Comparison of ENCODE assay signal across 14 cellular contexts in genomic region chr7:87144173-87144657, GRCh38. TPM values are rescaled to one million over a fixed set of nuclear protein-coding genes. Genes with fewer than 3 reads are reported as not detected.
A peak's percentile ranks its signal among the peaks of the same experiment; 100 is the strongest.
DNase-seq lines count a peak whose midpoint lies in the region; ATAC-seq and TF ChIP-seq lines count a peak whose summit lies in the region.
"Had no signal": no experiment of that assay in that cellular context is flagged by ENCODE, and none has a peak within 500 bp of the region (broad histone marks: within the 10 kb centered on the region; RNA-seq: fewer than 3 reads in every experiment).

No MANE protein-coding gene starts in this region.

- no peaks in the 10 kb centered on the region for H3K4me1 ChIP-seq in left lung

- DNase-seq in activated CD8-positive, alpha-beta T cell treated with anti-CD3 and anti-CD28 coated beads for 36 hours: no peak
- DNase-seq in left ventricle myocardium superior: no peak
- DNase-seq in left lung: no peak
- no peak for DNase-seq in retina
- no peak for DNase-seq in activated CD4-positive, alpha-beta memory T cell treated with anti-CD3 and anti-CD28 coated beads for 36 hours
- DNase-seq: NCI-H446 treated with DMSO at 0.1 percent for 48 hours, small intestine, T1000 had no signal

- H3K27me3 ChIP-seq in left lung: no peaks in the 10 kb centered on the region
- H3K27me3 ChIP-seq: suprapubic skin had no signal

- ATAC-seq in GM18508 (IDR thresholded peaks at IDR 0.05; ENCODE audit: insufficient read depth, unreplicated experiment) (peak; percentile 98), GM21360 (IDR thresholded peaks at IDR 0.05; ENCODE audit: unreplicated experiment) (peak; percentile 87), HG03095 (IDR thresholded peaks at IDR 0.05; ENCODE audit: unreplicated experiment) (peak; percentile 97), left ventricle myocardium superior (no peak), left lung (no peak)
- ATAC-seq in activated CD8-positive, alpha-beta T cell treated with anti-CD3 and anti-CD28 coated beads for 36 hours: peak; percentile 80

- no peak overlapping the region for H3K4me3 ChIP-seq in left lung
- H3K4me3 ChIP-seq: suprapubic skin had no signal

- POLR2A ChIA-PET in activated CD8-positive, alpha-beta T cell treated with anti-CD3 and anti-CD28 coated beads for 36 hours (lab: Charles Lee): interaction anchor here (1.4 kb wide), 1 partner anchor 76 kb away, joined by 3 read pairs; the partner anchor contains the start of gene TMEM243
- POLR2A ChIA-PET in activated CD4-positive, alpha-beta memory T cell treated with anti-CD3 and anti-CD28 coated beads for 36 hours (lab: Charles Lee): no interaction called here

- no peak overlapping the region for H3K4me3 Mint-ChIP-seq in activated CD8-positive, alpha-beta T cell treated with anti-CD3 and anti-CD28 coated beads for 36 hours
- no peak overlapping the region for H3K4me3 Mint-ChIP-seq in activated CD4-positive, alpha-beta memory T cell treated with anti-CD3 and anti-CD28 coated beads for 36 hours
- H3K4me3 Mint-ChIP-seq: activated naive CD8-positive, alpha-beta T cell had no signal

- H3K27me3 Mint-ChIP-seq in activated CD8-positive, alpha-beta T cell treated with anti-CD3 and anti-CD28 coated beads for 36 hours: peaks cover 3% of the 10 kb centered on the region
- peaks cover 5% of the 10 kb centered on the region for H3K27me3 Mint-ChIP-seq in activated CD4-positive, alpha-beta memory T cell treated with anti-CD3 and anti-CD28 coated beads for 36 hours

- H3K27ac ChIP-seq in left lung: no peak overlapping the region
- H3K27ac ChIP-seq: epithelial cell of prostate, suprapubic skin had no signal

- H3K4me1 Mint-ChIP-seq in activated CD8-positive, alpha-beta T cell treated with anti-CD3 and anti-CD28 coated beads for 36 hours (ENCODE audit: low read depth): no peaks in the 10 kb centered on the region
- no peaks in the 10 kb centered on the region for H3K4me1 Mint-ChIP-seq in activated CD4-positive, alpha-beta memory T cell treated with anti-CD3 and anti-CD28 coated beads for 36 hours (ENCODE audit: low read depth)

- CTCF ChIA-PET in activated CD8-positive, alpha-beta T cell treated with anti-CD3 and anti-CD28 coated beads for 36 hours (lab: Charles Lee): no interaction called here
- CTCF ChIA-PET in activated CD4-positive, alpha-beta memory T cell treated with anti-CD3 and anti-CD28 coated beads for 36 hours (lab: Charles Lee): interaction anchor here (1.3 kb wide), 1 partner anchor 8 kb away, joined by 3 read pairs; the partner anchor contains the start of gene DMTF1

- no peak overlapping the region for H3K27ac Mint-ChIP-seq in activated CD8-positive, alpha-beta T cell treated with anti-CD3 and anti-CD28 coated beads for 36 hours
- no peak overlapping the region for H3K27ac Mint-ChIP-seq in activated CD4-positive, alpha-beta memory T cell treated with anti-CD3 and anti-CD28 coated beads for 36 hours
- H3K27ac Mint-ChIP-seq: activated naive CD8-positive, alpha-beta T cell had no signal

- H3K9me3 ChIP-seq in left lung: no peaks in the 10 kb centered on the region
- H3K9me3 ChIP-seq: suprapubic skin had no signal

- H3K9me3 Mint-ChIP-seq in activated CD8-positive, alpha-beta T cell treated with anti-CD3 and anti-CD28 coated beads for 36 hours: no peaks in the 10 kb centered on the region
- no peaks in the 10 kb centered on the region for H3K9me3 Mint-ChIP-seq in activated CD4-positive, alpha-beta memory T cell treated with anti-CD3 and anti-CD28 coated beads for 36 hours

- no peaks in the 10 kb centered on the region for H3K36me3 Mint-ChIP-seq in activated CD8-positive, alpha-beta T cell treated with anti-CD3 and anti-CD28 coated beads for 36 hours (ENCODE audit: low read depth)
- no peaks in the 10 kb centered on the region for H3K36me3 Mint-ChIP-seq in activated CD4-positive, alpha-beta memory T cell treated with anti-CD3 and anti-CD28 coated beads for 36 hours
- H3K36me3 Mint-ChIP-seq: activated naive CD8-positive, alpha-beta T cell had no signal

- no peaks in the 10 kb centered on the region for H3K36me3 ChIP-seq in left lung
- H3K36me3 ChIP-seq: suprapubic skin had no signal

- intact Hi-C loops in activated CD8-positive, alpha-beta T cell treated with anti-CD3 and anti-CD28 coated beads for 36 hours (cut with micrococcal nuclease): no loop called here
- intact Hi-C loops in left ventricle myocardium superior (cut with micrococcal nuclease) (no loop called here), left lung (cut with DNase I) (no loop called here)
- intact Hi-C loops in activated CD4-positive, alpha-beta memory T cell treated with anti-CD3 and anti-CD28 coated beads for 36 hours (cut with micrococcal nuclease): no loop called here

- TF ChIP-seq CTCF in activated CD8-positive, alpha-beta T cell treated with anti-CD3 and anti-CD28 coated beads for 36 hours (IDR thresholded peaks at IDR 0.05): no peak
- TF ChIP-seq CTCF in left lung (IDR thresholded peaks at IDR 0.05): no peak

RNA-seq across cellular contexts. Expression of gene DMTF1, which starts 8.0 kb away (rescaled TPM):
- total RNA-seq in activated CD8-positive, alpha-beta T cell treated with anti-CD3 and anti-CD28 coated beads for 36 hours: 10 to 100 TPM; 63.0 to 65.1 TPM
- 24.4 TPM for total RNA-seq in left ventricle myocardium superior
- 10 to 100 TPM; 66.7 to 71.0 TPM for total RNA-seq in left lung
- 10 to 100 TPM; 62.7 to 71.1 TPM for total RNA-seq in activated CD4-positive, alpha-beta memory T cell treated with anti-CD3 and anti-CD28 coated beads for 36 hours

Comparison
In these comparisons a context has a peak if more than half of its experiments do, and no peak if none do; other contexts are left out.
1. ATAC-seq: peak in GM18508 (single experiment), GM21360 (single experiment), HG03095 (single experiment) and activated CD8-positive, alpha-beta T cell treated with anti-CD3 and anti-CD28 coated beads for 36 hours (single experiment); none in left ventricle myocardium superior (single experiment) and left lung (single experiment).